ENCODE assay signal across 30 cellular contexts in the genomic region with DNA sequence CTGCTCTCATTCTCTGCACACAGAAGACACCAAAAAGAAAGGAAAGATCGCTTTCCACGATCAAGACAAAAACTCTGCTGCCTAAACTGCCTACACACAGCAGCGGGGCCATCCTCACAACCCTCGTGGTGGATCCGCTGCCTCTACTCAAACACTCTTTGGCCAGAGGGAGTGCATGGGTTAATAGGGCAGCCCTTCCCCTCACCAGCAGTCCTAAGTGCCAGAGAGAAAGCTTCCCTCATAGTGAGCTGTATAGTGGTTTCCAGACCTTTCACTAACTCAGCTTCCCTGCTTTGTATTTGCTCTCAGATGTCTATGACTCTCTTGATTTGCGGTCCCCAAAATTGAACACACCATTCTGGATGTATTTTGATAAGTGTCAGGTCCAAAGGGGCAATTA. TPM values are rescaled to one million over a fixed set of nuclear protein-coding genes. Genes with fewer than 3 reads are reported as not detected.
"Had no signal": no experiment of that assay in that cellular context is flagged by ENCODE, and none has a peak within 500 bp of the region (broad histone marks: within the 10 kb centered on the region; RNA-seq: fewer than 3 reads in every experiment).

No MANE protein-coding gene starts in this region.

- H3K4me1 Mint-ChIP-seq: naive thymus-derived CD4-positive, alpha-beta T cell; nephron; stimulated activated memory B cell treated with anti-CD40 and anti-IgM and Interleukin-4, amounts not matched to agents 10 μg/mL and 1 μg/mL and 100 μg/mL, for 72 hours had no signal

- ATAC-seq: esophagus mucosa; gastrocnemius medialis; heart left ventricle; left cardiac atrium; left lung; naive thymus-derived CD4-positive, alpha-beta T cell; psoas muscle; right cardiac atrium; stimulated activated memory B cell treated with anti-CD40 and anti-IgM and Interleukin-4, amounts not matched to agents 10 μg/mL and 1 μg/mL and 100 μg/mL, for 72 hours; stimulated activated naive CD8-positive, alpha-beta T cell treated with anti-CD3 and anti-CD28 coated beads, Interleukin-15, Interleukin-2, amounts not matched to agents 100 U/mL and 50 U/mL, for 24 hours had no signal

- H3K36me3 ChIP-seq: gastrocnemius medialis, spleen had no signal

- H3K27ac ChIP-seq: epithelial cell of prostate, gastrocnemius medialis, heart left ventricle, hepatocyte, left lung, parathyroid adenoma, psoas muscle, skin epidermis, spleen, testis, tibial artery, upper lobe of left lung had no signal

- H3K36me3 Mint-ChIP-seq: naive thymus-derived CD4-positive, alpha-beta T cell; stimulated activated memory B cell treated with anti-CD40 and anti-IgM and Interleukin-4, amounts not matched to agents 10 μg/mL and 1 μg/mL and 100 μg/mL, for 72 hours had no signal

- H3K4me3 ChIP-seq: gastrocnemius medialis, heart left ventricle, hepatocyte, left lung, psoas muscle, skin epidermis, spleen, testis, tibial artery, upper lobe of left lung had no signal

- H3K4me2 ChIP-seq: hepatocyte had no signal

- H3K4me3 Mint-ChIP-seq: dendritic cell treated with granulocyte-macrophage colony-stimulating factor and Interleukin-4, amounts not matched to agents 40 ng/mL and 50 ng/mL, for 4 days; endodermal cell; naive thymus-derived CD4-positive, alpha-beta T cell; nephron; stimulated activated memory B cell treated with anti-CD40 and anti-IgM and Interleukin-4, amounts not matched to agents 10 μg/mL and 1 μg/mL and 100 μg/mL, for 72 hours had no signal

- FAIRE-seq: colon, islet of Langerhans, urothelium cell line had no signal

- H3K4me1 ChIP-seq: gastrocnemius medialis, heart left ventricle, left lung, parathyroid adenoma, psoas muscle, spleen, testis, tibial artery, upper lobe of left lung had no signal

- DNase-seq: effector CD8-positive, alpha-beta T cell; endodermal cell; foreskin fibroblast; gastrocnemius medialis; heart left ventricle; left cardiac atrium; left lung; mesenchymal stem cell; midbrain; naive thymus-derived CD4-positive, alpha-beta T cell; psoas muscle; right cardiac atrium; spleen; stimulated activated CD4-positive, alpha-beta T cell treated with anti-CD3 and anti-CD28 coated beads, Interleukin-4, amount 100 ng/mL, for 4 hours; stimulated activated naive CD8-positive, alpha-beta T cell treated with anti-CD3 and anti-CD28 coated beads, Interleukin-15, Interleukin-2, amounts not matched to agents 100 U/mL and 50 U/mL, for 24 hours; substantia nigra; testis; tibial artery; upper lobe of left lung had no signal

- H3K27me3 ChIP-seq: gastrocnemius medialis, heart left ventricle, hepatocyte, left lung, spleen, testis, tibial artery, upper lobe of left lung had no signal

- H3K9ac ChIP-seq: parathyroid adenoma had no signal

- H3K9me3 ChIP-seq: gastrocnemius medialis, heart left ventricle, left lung, psoas muscle, spleen, testis, tibial artery, upper lobe of left lung had no signal

- H3K27me3 Mint-ChIP-seq: stimulated activated memory B cell treated with anti-CD40 and anti-IgM and Interleukin-4, amounts not matched to agents 10 μg/mL and 1 μg/mL and 100 μg/mL, for 72 hours had no signal

- H3K27ac Mint-ChIP-seq: dendritic cell treated with granulocyte-macrophage colony-stimulating factor and Interleukin-4, amounts not matched to agents 40 ng/mL and 50 ng/mL, for 4 days; endodermal cell; naive thymus-derived CD4-positive, alpha-beta T cell; nephron; stimulated activated memory B cell treated with anti-CD40 and anti-IgM and Interleukin-4, amounts not matched to agents 10 μg/mL and 1 μg/mL and 100 μg/mL, for 72 hours had no signal

- H3K9me3 Mint-ChIP-seq: dendritic cell treated with granulocyte-macrophage colony-stimulating factor and Interleukin-4, amounts not matched to agents 40 ng/mL and 50 ng/mL, for 4 days; endodermal cell; naive thymus-derived CD4-positive, alpha-beta T cell; nephron; stimulated activated memory B cell treated with anti-CD40 and anti-IgM and Interleukin-4, amounts not matched to agents 10 μg/mL and 1 μg/mL and 100 μg/mL, for 72 hours had no signal

- H3K79me2 ChIP-seq: hepatocyte, parathyroid adenoma had no signal

- H2AFZ ChIP-seq: hepatocyte, parathyroid adenoma had no signal

RNA-seq across cellular contexts. Expression of gene GPR161, which starts 30.9 kb away (rescaled TPM):
- polyA plus RNA-seq: naive thymus-derived CD4-positive, alpha-beta T cell had no signal
